In the genomic region with DNA sequence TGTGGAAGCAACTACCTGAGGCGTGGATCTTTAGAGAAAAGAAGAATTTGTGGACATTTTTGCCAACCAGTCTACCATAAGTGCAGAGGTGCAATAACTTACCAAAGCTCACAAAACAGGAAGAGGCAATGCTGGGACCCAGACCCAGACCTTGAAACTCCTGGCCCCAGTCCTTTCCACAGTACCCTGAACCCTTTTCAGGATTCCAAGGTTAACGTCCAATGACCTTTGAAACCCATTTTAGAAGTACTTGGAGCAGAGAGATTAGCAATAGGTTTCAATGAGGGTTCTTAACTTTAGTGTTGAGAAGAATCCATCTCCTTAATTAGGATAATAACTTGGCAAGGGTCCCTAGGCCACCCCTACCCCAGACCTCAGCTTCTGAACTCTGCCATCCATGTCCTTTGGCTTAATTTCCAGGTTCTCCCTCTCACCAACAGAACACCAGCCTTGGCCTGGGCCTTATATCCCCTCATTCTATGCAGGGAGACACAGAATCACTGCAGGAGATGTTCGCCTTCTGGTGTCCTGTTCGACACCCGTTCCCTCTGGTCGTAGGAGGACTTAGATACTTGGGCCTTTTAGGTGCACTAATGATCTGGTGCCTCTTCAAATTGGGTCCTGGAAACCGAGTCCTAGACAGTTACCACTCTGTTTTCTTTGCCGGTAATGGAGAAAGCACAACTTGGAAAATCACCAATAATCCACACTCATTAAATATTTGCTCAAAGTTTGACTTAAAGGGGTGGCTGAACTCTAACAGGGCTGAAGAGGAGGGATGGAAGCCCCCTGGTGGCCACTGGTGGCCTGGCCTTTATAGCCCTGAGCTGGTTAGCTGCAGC, we compare ENCODE assay signal across 8 cellular contexts. TPM values are rescaled to one million over a fixed set of nuclear protein-coding genes. Genes with fewer than 3 reads are reported as not detected.
DNase-seq lines count a peak whose midpoint lies in the region; ATAC-seq and TF ChIP-seq lines count a peak whose summit lies in the region.

No MANE protein-coding gene starts in this region.

- peak; percentile 87 for ATAC-seq in GM18868 (IDR thresholded peaks at IDR 0.05; ENCODE audit: unreplicated experiment)
- peak; percentile 72 for ATAC-seq in HG03432 (IDR thresholded peaks at IDR 0.05; ENCODE audit: unreplicated experiment)
- ATAC-seq in heart left ventricle: peak; percentile 55 to 83 (median 69)

- intact Hi-C loops in heart left ventricle (cut with DNase I): loop anchor here in 7 of 10 donors (1.0 to 10.0 kb wide), 5 partner anchors 39 to 147 kb away; partner anchors contain the start of gene ISM1 (in 2 of the 7)

- H3K27ac ChIP-seq in Peyer's patch (no peak overlapping the region), heart left ventricle (no peak overlapping the region)

- no peak for TF ChIP-seq POLR2A in Peyer's patch (IDR thresholded peaks at IDR 0.05)
- TF ChIP-seq POLR2A in heart left ventricle (IDR thresholded peaks at IDR 0.05): no peak

- no peaks in the 10 kb centered on the region for H3K36me3 ChIP-seq in BE2C
- no peaks in the 10 kb centered on the region for H3K36me3 ChIP-seq in Peyer's patch
- no peaks in the 10 kb centered on the region for H3K36me3 ChIP-seq in heart left ventricle

- TF ChIP-seq CTCF in BE2C (IDR thresholded peaks at IDR 0.05; ENCODE audit: low read depth, low read length): peak; percentile 82
- TF ChIP-seq CTCF in Peyer's patch (IDR thresholded peaks at IDR 0.05): peak in 4 of 6 experiments; percentile 35 to 48 (median 44)
- peak; percentile 57 to 79 (median 70) for TF ChIP-seq CTCF in heart left ventricle (IDR thresholded peaks at IDR 0.05)

- H3K9me3 ChIP-seq in BE2C: no peaks in the 10 kb centered on the region
- H3K9me3 ChIP-seq in Peyer's patch: no peaks in the 10 kb centered on the region
- no peaks in the 10 kb centered on the region for H3K9me3 ChIP-seq in heart left ventricle

- no peak overlapping the region for H3K4me3 ChIP-seq in BE2C (ENCODE audit: low read depth, low read length)
- no peak overlapping the region for H3K4me3 ChIP-seq in Peyer's patch
- no peak overlapping the region for H3K4me3 ChIP-seq in heart left ventricle

- no peaks in the 10 kb centered on the region for H3K27me3 ChIP-seq in BE2C
- H3K27me3 ChIP-seq in Peyer's patch: no peaks in the 10 kb centered on the region
- no peaks in the 10 kb centered on the region for H3K27me3 ChIP-seq in heart left ventricle

- DNase-seq in BE2C (peak; percentile 48), Peyer's patch (peak in 1 of 3 donors; percentile 66), heart left ventricle (peak in 3 of 5 donors; percentile 37 to 53 (median 49)), smooth muscle cell of the brain vasculature (ENCODE audit: low read depth, low spot score) (peak; percentile 40), GOT3 (lab: John Stamatoyannopoulos, UW) (no peak)
- peak; percentile 50 for DNase-seq in activated T-helper 9 cell treated with anti-CD3 and anti-CD28 coated beads, Interleukin-2, amount 50 U/mL, for 16 hours (ENCODE audit: low read depth)

- H3K4me1 ChIP-seq in BE2C: no peaks in the 10 kb centered on the region
- H3K4me1 ChIP-seq in Peyer's patch: no peaks in the 10 kb centered on the region
- peaks cover 0 to 4% (median 0%) of the 10 kb centered on the region in 12 donors for H3K4me1 ChIP-seq in heart left ventricle

- 83 to 87% (median 85%) methylated on average over 8 of the region's 8 CpGs for WGBS in heart left ventricle, 4 donors

RNA-seq across cellular contexts. Expression of gene ISM1, which starts 40.6 kb away (rescaled TPM):
- polyA plus RNA-seq in BE2C (2012; ENCODE audit: insufficient read depth, insufficient read length, low read depth): not detected
- total RNA-seq in Peyer's patch (1 to 10 TPM in 3 of 4 donors, under 1 TPM in 1; 0.70 to 3.3 (median 1.7) TPM), heart left ventricle (1 to 10 TPM in 7 of 9 donors, under 1 TPM in 2; 0.46 to 2.9 (median 1.7) TPM)
- under 1 TPM; 0.58 to 0.80 TPM for polyA plus RNA-seq in heart left ventricle
